In the genomic region with DNA sequence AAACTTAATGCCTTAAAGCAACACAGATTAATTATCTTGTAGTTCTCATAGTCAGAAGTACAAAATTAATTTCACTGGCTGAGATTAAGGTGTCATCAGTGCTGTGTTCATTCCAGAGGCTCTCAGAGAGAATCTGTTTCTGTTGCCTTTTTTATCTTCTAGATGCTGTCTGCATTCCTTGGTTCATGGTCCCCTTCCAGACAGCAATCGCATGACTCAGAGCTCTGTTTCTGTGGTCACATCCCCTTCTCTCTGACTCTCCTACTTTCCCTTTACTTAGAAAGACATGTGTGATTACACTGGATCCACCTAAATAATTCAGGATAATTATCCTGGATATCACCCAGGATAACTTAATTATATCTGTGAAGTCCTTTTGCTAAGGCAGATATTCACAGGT, we compare ENCODE assay signal across 1 cellular context.
TF ChIP-seq lines count a peak whose summit lies in the region.

No MANE protein-coding gene starts in this region.

TF ChIP-seq in IMR-90, 13 proteins besides CTCF, POLR2A, EP300 and RAD21 (continued from another document):
- TF ChIP-seq, protein P1, sequence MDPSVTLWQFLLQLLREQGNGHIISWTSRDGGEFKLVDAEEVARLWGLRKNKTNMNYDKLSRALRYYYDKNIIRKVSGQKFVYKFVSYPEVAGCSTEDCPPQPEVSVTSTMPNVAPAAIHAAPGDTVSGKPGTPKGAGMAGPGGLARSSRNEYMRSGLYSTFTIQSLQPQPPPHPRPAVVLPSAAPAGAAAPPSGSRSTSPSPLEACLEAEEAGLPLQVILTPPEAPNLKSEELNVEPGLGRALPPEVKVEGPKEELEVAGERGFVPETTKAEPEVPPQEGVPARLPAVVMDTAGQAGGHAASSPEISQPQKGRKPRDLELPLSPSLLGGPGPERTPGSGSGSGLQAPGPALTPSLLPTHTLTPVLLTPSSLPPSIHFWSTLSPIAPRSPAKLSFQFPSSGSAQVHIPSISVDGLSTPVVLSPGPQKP (IDR thresholded peaks at IDR 0.05; ENCODE audit: borderline replicate concordance, low read depth, low read length) = no peak
- no peak for TF ChIP-seq FOS (IDR thresholded peaks at IDR 0.05; ENCODE audit: low read depth, low read length)
- TF ChIP-seq, protein P2, sequence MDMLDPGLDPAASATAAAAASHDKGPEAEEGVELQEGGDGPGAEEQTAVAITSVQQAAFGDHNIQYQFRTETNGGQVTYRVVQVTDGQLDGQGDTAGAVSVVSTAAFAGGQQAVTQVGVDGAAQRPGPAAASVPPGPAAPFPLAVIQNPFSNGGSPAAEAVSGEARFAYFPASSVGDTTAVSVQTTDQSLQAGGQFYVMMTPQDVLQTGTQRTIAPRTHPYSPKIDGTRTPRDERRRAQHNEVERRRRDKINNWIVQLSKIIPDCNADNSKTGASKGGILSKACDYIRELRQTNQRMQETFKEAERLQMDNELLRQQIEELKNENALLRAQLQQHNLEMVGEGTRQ (IDR thresholded peaks at IDR 0.05; ENCODE audit: low read depth, low read length) = no peak
- no peak for TF ChIP-seq NFE2L2 (IDR thresholded peaks at IDR 0.05; ENCODE audit: low read depth, low read length)
- no peak for TF ChIP-seq CHD1 (IDR thresholded peaks at IDR 0.05; ENCODE audit: low read depth, low read length)
- no peak for TF ChIP-seq CEBPB (IDR thresholded peaks at IDR 0.05; ENCODE audit: low read depth, low read length)
- no peak for TF ChIP-seq RFX5 (IDR thresholded peaks at IDR 0.05; ENCODE audit: low read depth, low read length)
- TF ChIP-seq BHLHE40 (IDR thresholded peaks at IDR 0.05; ENCODE audit: low read depth, low read length) = no peak
